ENCODE assay signal across 15 cellular contexts in genomic region chr2:190978389-190979053, GRCh38. TPM values are rescaled to one million over a fixed set of nuclear protein-coding genes. Genes with fewer than 3 reads are reported as not detected.
A peak's percentile ranks its signal among the peaks of the same experiment; 100 is the strongest.
DNase-seq lines count a peak whose midpoint lies in the region; TF ChIP-seq lines count a peak whose summit lies in the region.
"Had no signal": no experiment of that assay in that cellular context is flagged by ENCODE, and none has a peak within 500 bp of the region (broad histone marks: within the 10 kb centered on the region; RNA-seq: fewer than 3 reads in every experiment).

No MANE protein-coding gene starts in this region.

- no peaks in the 10 kb centered on the region for H3K9me3 ChIP-seq in WERI-Rb-1 (ENCODE audit: severe bottlenecking)
- H3K9me3 ChIP-seq: upper lobe of right lung had no signal

- TF ChIP-seq CTCF in cardiac fibroblast (IDR thresholded peaks at IDR 0.05; ENCODE audit: low read depth, low read length), result no peak
- no peak for TF ChIP-seq CTCF in WERI-Rb-1 (IDR thresholded peaks at IDR 0.05; ENCODE audit: low read depth, low read length)

- no peaks in the 10 kb centered on the region for H3K27me3 Mint-ChIP-seq in activated naive CD4-positive, alpha-beta T cell treated with anti-CD3 and anti-CD28 coated beads for 36 hours (ENCODE audit: low read depth)
- H3K27me3 Mint-ChIP-seq: IgD-negative memory B cell had no signal

- H3K4me3 ChIP-seq in cardiac fibroblast (replicated peaks in 1 of 2; ENCODE audit: low read depth in 2 of 2, low read length in 2 of 2) (no peak overlapping the region), skeletal muscle cell (ENCODE audit: low read depth, low read length) (no peak overlapping the region), WERI-Rb-1 (ENCODE audit: low read depth, low read length) (no peak overlapping the region)
- H3K4me3 ChIP-seq: upper lobe of right lung had no signal

- intact Hi-C loops in activated naive CD4-positive, alpha-beta T cell treated with anti-CD3 and anti-CD28 coated beads for 36 hours (cut with micrococcal nuclease), result no loop called here

- peaks cover 88% of the 10 kb centered on the region for H3K36me3 Mint-ChIP-seq in activated naive CD4-positive, alpha-beta T cell treated with anti-CD3 and anti-CD28 coated beads for 36 hours (ENCODE audit: low read depth)

- CTCF ChIA-PET in activated naive CD4-positive, alpha-beta T cell treated with anti-CD3 and anti-CD28 coated beads for 36 hours (lab: Charles Lee), result interaction anchor here (0.6 kb wide), 1 partner anchor 11 kb away, joined by 3 read pairs; no protein-coding TSS in a partner anchor

- no peaks in the 10 kb centered on the region for H3K9me3 Mint-ChIP-seq in activated naive CD4-positive, alpha-beta T cell treated with anti-CD3 and anti-CD28 coated beads for 36 hours
- H3K9me3 Mint-ChIP-seq: IgD-negative memory B cell; T-helper 1 cell treated with Interleukin-12 subunit alpha and Interleukin-12 subunit beta and Interleukin-4 antibody, amounts not matched to agents 30 μg/mL and 1 μg/mL, for 36 hours had no signal

- H3K27ac ChIP-seq in WERI-Rb-1, result no peak overlapping the region
- H3K27ac ChIP-seq: upper lobe of right lung had no signal

- H3K4me3 Mint-ChIP-seq in activated naive CD4-positive, alpha-beta T cell treated with anti-CD3 and anti-CD28 coated beads for 36 hours, result no peak overlapping the region
- H3K4me3 Mint-ChIP-seq: IgD-negative memory B cell; T-helper 1 cell treated with Interleukin-12 subunit alpha and Interleukin-12 subunit beta and Interleukin-4 antibody, amounts not matched to agents 30 μg/mL and 1 μg/mL, for 36 hours had no signal

- peaks cover 78% of the 10 kb centered on the region for H3K36me3 ChIP-seq in WERI-Rb-1

- peak overlapping the region; percentile 67 for H3K27ac Mint-ChIP-seq in activated naive CD4-positive, alpha-beta T cell treated with anti-CD3 and anti-CD28 coated beads for 36 hours
- H3K27ac Mint-ChIP-seq: IgD-negative memory B cell had no signal

- peaks cover 48% of the 10 kb centered on the region for H3K4me1 Mint-ChIP-seq in activated naive CD4-positive, alpha-beta T cell treated with anti-CD3 and anti-CD28 coated beads for 36 hours (ENCODE audit: low read depth)

- no peaks in the 10 kb centered on the region for H3K27me3 ChIP-seq in WERI-Rb-1 (ENCODE audit: insufficient read depth, low read depth, severe bottlenecking)
- H3K27me3 ChIP-seq: upper lobe of right lung had no signal

- no peak for DNase-seq in activated naive CD4-positive, alpha-beta T cell treated with anti-CD3 and anti-CD28 coated beads for 36 hours
- no peak for DNase-seq in activated naive CD4-positive, alpha-beta T cell (lab: John Stamatoyannopoulos, UW)
- peak; percentile 76 for DNase-seq in M059J (ENCODE audit: low read depth)
- DNase-seq in cardiac fibroblast (ENCODE audit: low read depth in 2 of 2), result peak; percentile 44 to 69
- DNase-seq in skeletal muscle cell (ENCODE audit: low read depth), result peak; percentile 45
- no peak for DNase-seq in foreskin melanocyte
- DNase-seq in COLO668 (lab: John Stamatoyannopoulos, UW; ENCODE audit: unreplicated experiment), result no peak
- no peak for DNase-seq in WERI-Rb-1
- DNase-seq: cerebellar nuclear complex, HCEC 1CT, NCI-H1930, small intestine, upper lobe of right lung had no signal

RNA-seq across cellular contexts. Expression of gene STAT1, which starts 35.5 kb away (rescaled TPM):
- 100 to 1,000 TPM; 376 to 402 TPM for total RNA-seq in activated naive CD4-positive, alpha-beta T cell treated with anti-CD3 and anti-CD28 coated beads for 36 hours
- 386 and 537 TPM in 2 replicates for total RNA-seq in M059J (2014; rRNA removed; shearing (Covaris generic))

Comparison
In these comparisons a context has a peak if more than half of its experiments do, and no peak if none do; other contexts are left out.
1. DNase-seq: peak in M059J (single experiment), cardiac fibroblast (2 of 2) and skeletal muscle cell (single experiment); none in activated naive CD4-positive, alpha-beta T cell treated with anti-CD3 and anti-CD28 coated beads for 36 hours (single experiment), activated naive CD4-positive, alpha-beta T cell (0 of 4), foreskin melanocyte (single experiment), COLO668 (single experiment) and WERI-Rb-1 (single experiment).